ENCODE assay signal across 18 cellular contexts in the genomic region with DNA sequence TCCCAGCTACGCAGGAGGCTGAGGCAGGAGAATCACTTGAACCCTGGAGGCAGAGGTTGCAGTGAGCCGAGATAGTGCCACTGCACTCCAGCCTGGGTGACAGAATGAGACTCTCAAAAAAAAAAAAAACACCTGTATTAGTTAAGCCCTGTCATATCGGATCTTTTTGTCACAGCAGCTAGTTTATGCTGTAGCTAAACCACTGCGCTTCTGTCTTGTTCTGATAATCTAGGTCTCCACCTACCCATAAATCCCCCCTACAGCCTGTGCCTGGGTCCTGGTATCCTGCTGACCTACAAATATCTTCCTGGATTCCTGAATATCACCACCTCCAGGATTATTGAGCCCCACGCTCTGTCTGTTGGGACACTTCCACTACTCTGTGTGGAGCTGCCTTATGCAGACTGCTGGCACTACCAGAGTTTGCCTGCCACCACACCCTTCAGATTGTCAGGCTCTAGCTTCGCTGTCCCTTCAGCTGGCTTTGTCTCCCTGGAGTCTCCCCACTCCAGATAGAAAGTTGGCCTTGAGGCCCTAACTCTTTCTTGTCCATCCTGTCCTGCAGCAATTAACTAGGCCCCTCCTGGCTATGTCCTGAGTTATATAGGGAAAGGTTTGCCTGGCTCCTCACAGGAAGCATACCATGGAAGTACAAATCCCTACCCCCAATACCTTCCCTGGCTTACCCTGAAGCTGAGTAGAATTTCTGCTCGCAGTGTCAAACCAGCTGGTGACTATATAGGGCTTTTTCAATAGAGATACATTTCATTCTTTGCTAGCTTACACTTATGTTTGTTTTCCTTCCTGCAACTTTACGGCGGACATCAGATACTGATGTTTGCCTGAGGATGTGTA.
"Had no signal": no experiment of that assay in that cellular context is flagged by ENCODE, and none has a peak within 500 bp of the region (broad histone marks: within the 10 kb centered on the region; RNA-seq: fewer than 3 reads in every experiment).

No MANE protein-coding gene starts in this region.

- H3K27me3 ChIP-seq: esophagus muscularis mucosa, gastroesophageal sphincter, pancreas, thyroid gland, vagina had no signal

- H3K27ac Mint-ChIP-seq: activated CD4-positive, alpha-beta T cell treated with anti-CD3 and anti-CD28 coated beads for 36 hours; activated naive CD8-positive, alpha-beta T cell; dendritic cell treated with granulocyte-macrophage colony-stimulating factor and Interleukin-4, amounts not matched to agents 40 ng/mL and 50 ng/mL, for 4 days; T-helper 2 cell treated with Interferon-gamma antibody and Interleukin-4, amounts not matched to agents 5 μg/mL and 100 μg/mL, for 36 hours; WTC11 had no signal

- H3K4me3 Mint-ChIP-seq: activated CD4-positive, alpha-beta T cell treated with anti-CD3 and anti-CD28 coated beads for 36 hours; activated naive CD8-positive, alpha-beta T cell; dendritic cell treated with granulocyte-macrophage colony-stimulating factor and Interleukin-4, amounts not matched to agents 40 ng/mL and 50 ng/mL, for 4 days; T-helper 2 cell treated with Interferon-gamma antibody and Interleukin-4, amounts not matched to agents 5 μg/mL and 100 μg/mL, for 36 hours; WTC11 had no signal

- H3K27me3 Mint-ChIP-seq: activated naive CD8-positive, alpha-beta T cell; dendritic cell treated with granulocyte-macrophage colony-stimulating factor and Interleukin-4, amounts not matched to agents 40 ng/mL and 50 ng/mL, for 4 days had no signal

- H3K4me1 ChIP-seq: esophagus muscularis mucosa, gastroesophageal sphincter, thyroid gland, vagina had no signal

- DNase-seq: activated CD4-positive, alpha-beta T cell treated with anti-CD3 and anti-CD28 coated beads for 36 hours; activated CD4-positive, alpha-beta T cell treated with anti-CD3 and anti-CD28 coated beads, Interleukin-2, amount 50 U/mL, for 48 hours; effector CD8-positive, alpha-beta T cell; heart right ventricle; left cardiac atrium; lower lobe of right lung; midbrain; pancreas; retina; stimulated activated naive CD4-positive, alpha-beta T cell; thyroid gland had no signal

- H3K36me3 Mint-ChIP-seq: activated naive CD8-positive, alpha-beta T cell; WTC11 had no signal

- H3K4me1 Mint-ChIP-seq: activated CD4-positive, alpha-beta T cell treated with anti-CD3 and anti-CD28 coated beads for 36 hours had no signal

- H3K9me3 ChIP-seq: esophagus muscularis mucosa, gastroesophageal sphincter, heart right ventricle, lower lobe of right lung, pancreas, thyroid gland, vagina had no signal

- ATAC-seq: activated CD4-positive, alpha-beta T cell treated with anti-CD3 and anti-CD28 coated beads for 36 hours; gastroesophageal sphincter; heart right ventricle; left cardiac atrium; lower lobe of right lung; WTC11 had no signal

- H3K36me3 ChIP-seq: esophagus muscularis mucosa, gastroesophageal sphincter, heart right ventricle, lower lobe of right lung, pancreas, thyroid gland, vagina had no signal

- H3K4me3 ChIP-seq: esophagus muscularis mucosa, gastroesophageal sphincter, heart right ventricle, lower lobe of right lung, pancreas, thyroid gland, vagina had no signal

- H3K9me3 Mint-ChIP-seq: dendritic cell treated with granulocyte-macrophage colony-stimulating factor and Interleukin-4, amounts not matched to agents 40 ng/mL and 50 ng/mL, for 4 days; T-helper 2 cell treated with Interferon-gamma antibody and Interleukin-4, amounts not matched to agents 5 μg/mL and 100 μg/mL, for 36 hours had no signal

- H3K27ac ChIP-seq: esophagus muscularis mucosa, gastroesophageal sphincter, heart right ventricle, lower lobe of right lung, pancreas, thyroid gland, vagina had no signal
